ENCODE assay signal across 20 cellular contexts in genomic region chr6:44110005-44110681, GRCh38. TPM values are rescaled to one million over a fixed set of nuclear protein-coding genes. Genes with fewer than 3 reads are reported as not detected.
DNase-seq lines count a peak whose midpoint lies in the region; ATAC-seq and TF ChIP-seq lines count a peak whose summit lies in the region.
"Had no signal": no experiment of that assay in that cellular context is flagged by ENCODE, and none has a peak within 500 bp of the region (broad histone marks: within the 10 kb centered on the region; RNA-seq: fewer than 3 reads in every experiment).

No MANE protein-coding gene starts in this region.

- H3K9me3 Mint-ChIP-seq in activated CD4-positive, alpha-beta T cell treated with anti-CD3 and anti-CD28 coated beads, Interleukin-2, amount 10 ng/mL, durations not matched to agents 24 days and 14 days = no peaks in the 10 kb centered on the region
- no peaks in the 10 kb centered on the region for H3K9me3 Mint-ChIP-seq in activated T-helper 1 cell treated with anti-CD3 and anti-CD28 coated beads, Interleukin-12 subunit alpha, Interleukin-12 subunit beta, Interleukin-2, Interleukin-4 antibody, amounts not matched to agents 30 ng/mL and 10 ng/mL and 1 ng/mL, durations not matched to agents 14 hours and 24 hours and 36 hours
- H3K9me3 Mint-ChIP-seq in Calu3 (ENCODE audit: low read depth, unreplicated experiment) = no peaks in the 10 kb centered on the region

- peak overlapping the region; percentile 71 for H3K27ac Mint-ChIP-seq in activated CD4-positive, alpha-beta T cell treated with anti-CD3 and anti-CD28 coated beads, Interleukin-2, amount 10 ng/mL, durations not matched to agents 24 days and 14 days
- peak overlapping the region; percentile 36 for H3K27ac Mint-ChIP-seq in activated T-helper 1 cell treated with anti-CD3 and anti-CD28 coated beads, Interleukin-12 subunit alpha, Interleukin-12 subunit beta, Interleukin-2, Interleukin-4 antibody, amounts not matched to agents 30 ng/mL and 10 ng/mL and 1 ng/mL, durations not matched to agents 14 hours and 24 hours and 36 hours
- no peak overlapping the region for H3K27ac Mint-ChIP-seq in Calu3 (ENCODE audit: unreplicated experiment)

- no peaks in the 10 kb centered on the region for H3K27me3 Mint-ChIP-seq in activated CD4-positive, alpha-beta T cell treated with anti-CD3 and anti-CD28 coated beads, Interleukin-2, amount 10 ng/mL, durations not matched to agents 24 days and 14 days
- H3K27me3 Mint-ChIP-seq in activated T-helper 1 cell treated with anti-CD3 and anti-CD28 coated beads, Interleukin-12 subunit alpha, Interleukin-12 subunit beta, Interleukin-2, Interleukin-4 antibody, amounts not matched to agents 30 ng/mL and 10 ng/mL and 1 ng/mL, durations not matched to agents 14 hours and 24 hours and 36 hours (ENCODE audit: insufficient read depth) = no peaks in the 10 kb centered on the region
- H3K27me3 Mint-ChIP-seq in Calu3 (ENCODE audit: unreplicated experiment) = no peaks in the 10 kb centered on the region

- H3K4me1 ChIP-seq in psoas muscle (peaks cover 79% of the 10 kb centered on the region), aorta (ENCODE audit: control insufficient read depth in 1 of 2, insufficient read depth in 2 of 2, low read length in 2 of 2) (no peaks in the 10 kb centered on the region)

- ATAC-seq in psoas muscle = peak; percentile 89 to 91 (median 90)
- ATAC-seq in aorta (ENCODE audit: low FRiP score) = no peak
- ATAC-seq: K562; stimulated activated naive CD8-positive, alpha-beta T cell treated with anti-CD3 and anti-CD28 coated beads, Interleukin-15, Interleukin-2, amounts not matched to agents 100 U/mL and 50 U/mL, for 24 hours had no signal

- no peaks in the 10 kb centered on the region for H3K27me3 ChIP-seq in layer of hippocampus (ENCODE audit: control insufficient read depth, insufficient read depth, low read length)
- H3K27me3 ChIP-seq in psoas muscle (ENCODE audit: insufficient read depth in 3 of 3, low read length in 2 of 3) = no peaks in the 10 kb centered on the region
- no peaks in the 10 kb centered on the region for H3K27me3 ChIP-seq in aorta (ENCODE audit: control insufficient read depth in 1 of 2, insufficient read depth in 2 of 2, low read length in 1 of 2)

- peaks cover 49% of the 10 kb centered on the region for H3K36me3 Mint-ChIP-seq in activated CD4-positive, alpha-beta T cell treated with anti-CD3 and anti-CD28 coated beads, Interleukin-2, amount 10 ng/mL, durations not matched to agents 24 days and 14 days (ENCODE audit: low read depth)
- peaks cover 46% of the 10 kb centered on the region for H3K36me3 Mint-ChIP-seq in activated T-helper 1 cell treated with anti-CD3 and anti-CD28 coated beads, Interleukin-12 subunit alpha, Interleukin-12 subunit beta, Interleukin-2, Interleukin-4 antibody, amounts not matched to agents 30 ng/mL and 10 ng/mL and 1 ng/mL, durations not matched to agents 14 hours and 24 hours and 36 hours (ENCODE audit: low read depth)
- H3K36me3 Mint-ChIP-seq in Calu3 (ENCODE audit: insufficient read depth, unreplicated experiment) = peaks cover 69% of the 10 kb centered on the region

- peaks cover 11% of the 10 kb centered on the region for H3K4me1 Mint-ChIP-seq in activated CD4-positive, alpha-beta T cell treated with anti-CD3 and anti-CD28 coated beads, Interleukin-2, amount 10 ng/mL, durations not matched to agents 24 days and 14 days
- peaks cover 15% of the 10 kb centered on the region for H3K4me1 Mint-ChIP-seq in activated T-helper 1 cell treated with anti-CD3 and anti-CD28 coated beads, Interleukin-12 subunit alpha, Interleukin-12 subunit beta, Interleukin-2, Interleukin-4 antibody, amounts not matched to agents 30 ng/mL and 10 ng/mL and 1 ng/mL, durations not matched to agents 14 hours and 24 hours and 36 hours (ENCODE audit: low read depth)
- H3K4me1 Mint-ChIP-seq in Calu3 (ENCODE audit: low read depth, unreplicated experiment) = peaks cover 43% of the 10 kb centered on the region

- H3K27ac ChIP-seq in layer of hippocampus (ENCODE audit: low read depth, low read length) = peak overlapping the region; percentile 22
- H3K27ac ChIP-seq in psoas muscle = peak overlapping the region; percentile 99
- H3K27ac ChIP-seq in aorta (ENCODE audit: low read depth in 1 of 2, low read length in 2 of 2) = no peak overlapping the region
- H3K27ac ChIP-seq: GM23248 had no signal

- H3K9me3 ChIP-seq in psoas muscle (no peaks in the 10 kb centered on the region), aorta (ENCODE audit: control insufficient read depth, low read length) (no peaks in the 10 kb centered on the region)
- H3K9me3 ChIP-seq: SK-N-SH had no signal

- intact Hi-C loops in activated CD4-positive, alpha-beta T cell treated with anti-CD3 and anti-CD28 coated beads, Interleukin-2, amount 10 ng/mL, durations not matched to agents 24 days and 14 days (cut with micrococcal nuclease) = no loop called here
- intact Hi-C loops in activated T-helper 1 cell treated with anti-CD3 and anti-CD28 coated beads, Interleukin-12 subunit alpha, Interleukin-12 subunit beta, Interleukin-2, Interleukin-4 antibody, amounts not matched to agents 30 ng/mL and 10 ng/mL and 1 ng/mL, durations not matched to agents 14 hours and 24 hours and 36 hours (cut with micrococcal nuclease) = no loop called here
- intact Hi-C loops in psoas muscle (cut with DNase I) (no loop called here), Calu3 (cut with micrococcal nuclease; ENCODE audit: unreplicated experiment) (no loop called here), aorta (cut with DNase I) (no loop called here)

- DNase-seq in activated CD4-positive, alpha-beta T cell treated with anti-CD3 and anti-CD28 coated beads, Interleukin-2, amount 10 ng/mL, durations not matched to agents 24 days and 14 days = no peak
- DNase-seq in activated CD4-positive, alpha-beta T cell treated with anti-CD3 and anti-CD28 coated beads for 1 hour = no peak
- DNase-seq in activated T-helper 1 cell treated with anti-CD3 and anti-CD28 coated beads, Interleukin-12 subunit alpha, Interleukin-12 subunit beta, Interleukin-2, Interleukin-4 antibody, amounts not matched to agents 30 ng/mL and 10 ng/mL and 1 ng/mL, durations not matched to agents 14 hours and 24 hours and 36 hours (ENCODE audit: low spot score) = no peak
- DNase-seq in psoas muscle (peak; percentile 57 to 76), Ammon's horn (ENCODE audit: low spot score) (no peak), Calu3 (no peak), aorta (no peak)
- DNase-seq: activated CD4-positive, alpha-beta T cell treated with anti-CD3 and anti-CD28 coated beads, Interleukin-2, amount 50 U/mL, for 4 hours; amygdala; C1 segment of cervical spinal cord; cerebellar nuclear complex; DMS153; GM23248; NCI-H1092; NCI-H748 treated with DMSO at 0.1 percent for 48 hours; SK-N-SH; stimulated activated naive CD8-positive, alpha-beta T cell treated with anti-CD3 and anti-CD28 coated beads, Interleukin-15, Interleukin-2, amounts not matched to agents 100 U/mL and 50 U/mL, for 24 hours had no signal

- TF ChIP-seq CTCF in psoas muscle (IDR thresholded peaks at IDR 0.05) (no peak), Calu3 (IDR thresholded peaks at IDR 0.05; ENCODE audit: unreplicated experiment) (no peak)

- peak overlapping the region; percentile 21 for H3K4me3 ChIP-seq in psoas muscle
- no peak overlapping the region for H3K4me3 ChIP-seq in aorta (ENCODE audit: low read length in 2 of 2)
- H3K4me3 ChIP-seq: GM23248, K562 had no signal

- no peak overlapping the region for H3K4me3 Mint-ChIP-seq in activated CD4-positive, alpha-beta T cell treated with anti-CD3 and anti-CD28 coated beads, Interleukin-2, amount 10 ng/mL, durations not matched to agents 24 days and 14 days
- H3K4me3 Mint-ChIP-seq in activated T-helper 1 cell treated with anti-CD3 and anti-CD28 coated beads, Interleukin-12 subunit alpha, Interleukin-12 subunit beta, Interleukin-2, Interleukin-4 antibody, amounts not matched to agents 30 ng/mL and 10 ng/mL and 1 ng/mL, durations not matched to agents 14 hours and 24 hours and 36 hours = no peak overlapping the region
- H3K4me3 Mint-ChIP-seq in Calu3 (ENCODE audit: low read depth, unreplicated experiment) = no peak overlapping the region

- 29 to 41% (median 35%) methylated on average over 6 of the region's 6 CpGs for WGBS in psoas muscle, 3 donors
- WGBS in aorta, 2 donors = 79 to 81% methylated on average over 6 of the region's 6 CpGs

- H3K36me3 ChIP-seq in psoas muscle (ENCODE audit: insufficient read depth in 1 of 2, low read depth in 1 of 2) (peaks cover 9 to 53% of the 10 kb centered on the region in 2 donors), aorta (ENCODE audit: control insufficient read depth in 1 of 2, insufficient read depth in 2 of 2, low read length in 1 of 2) (peaks cover 2 to 4% of the 10 kb centered on the region in 2 donors)

- CTCF ChIA-PET in Calu3 (lab: Charles Lee) = interaction anchor here (0.6 to 0.7 kb wide), 3 partner anchors 14 to 411 kb away, joined by 3 to 7 read pairs (median 4); no protein-coding TSS in a partner anchor

- BruUV-seq in Calu3 (replicated peaks; lab: Mats Ljungman, UMichigan) = no TSS peak

RNA-seq across cellular contexts. Expression of gene MRPL14, which starts 17.1 kb away (rescaled TPM):
- total RNA-seq in activated CD4-positive, alpha-beta T cell treated with anti-CD3 and anti-CD28 coated beads, Interleukin-2, amount 10 ng/mL, durations not matched to agents 24 days and 14 days = 65.6 and 67.5 TPM in 2 replicates
- 62.6 and 68.6 TPM in 2 replicates for total RNA-seq in activated T-helper 1 cell treated with anti-CD3 and anti-CD28 coated beads, Interleukin-12 subunit alpha, Interleukin-12 subunit beta, Interleukin-2, Interleukin-4 antibody, amounts not matched to agents 30 ng/mL and 10 ng/mL and 1 ng/mL, durations not matched to agents 14 hours and 24 hours and 36 hours
- total RNA-seq in psoas muscle (100 to 1,000 TPM in 3 of 4 donors, 10 to 100 TPM in 1; 62.3 to 177 (median 113) TPM), Calu3 (2022) (98.9 and 103 TPM in 2 replicates), aorta (10 to 100 TPM; 24.6 to 24.9 TPM)
- polyA plus RNA-seq in psoas muscle (100 to 1,000 TPM; 166 to 308 (median 197) TPM), aorta (10 to 100 TPM; 39.0 to 40.3 TPM)

RNA-seq across cellular contexts. Expression of gene TMEM63B, which starts 17.2 kb away (rescaled TPM):
- total RNA-seq in activated CD4-positive, alpha-beta T cell treated with anti-CD3 and anti-CD28 coated beads, Interleukin-2, amount 10 ng/mL, durations not matched to agents 24 days and 14 days = 17.8 and 19.7 TPM in 2 replicates
- 17.0 and 20.7 TPM in 2 replicates for total RNA-seq in activated T-helper 1 cell treated with anti-CD3 and anti-CD28 coated beads, Interleukin-12 subunit alpha, Interleukin-12 subunit beta, Interleukin-2, Interleukin-4 antibody, amounts not matched to agents 30 ng/mL and 10 ng/mL and 1 ng/mL, durations not matched to agents 14 hours and 24 hours and 36 hours
- total RNA-seq in psoas muscle = 100 to 1,000 TPM in 1 of 4 donors, 10 to 100 TPM in 3; 32.7 to 121 (median 40.3) TPM
- 10 to 100 TPM; 23.5 to 39.2 (median 27.9) TPM for polyA plus RNA-seq in psoas muscle
- total RNA-seq in Calu3 (2022) = 84.2 and 86.8 TPM in 2 replicates
- total RNA-seq in aorta = 10 to 100 TPM; 16.0 to 23.5 TPM
- polyA plus RNA-seq in aorta = 10 to 100 TPM in 1 of 2 donors, 1 to 10 TPM in 1; 6.1 to 15.0 TPM

RNA-seq across cellular contexts. Expression of gene CAPN11, which starts 48.5 kb away (rescaled TPM):
- 0.28 TPM in 1 of 2 replicates, not detected in the other for total RNA-seq in activated CD4-positive, alpha-beta T cell treated with anti-CD3 and anti-CD28 coated beads, Interleukin-2, amount 10 ng/mL, durations not matched to agents 24 days and 14 days
- total RNA-seq in activated T-helper 1 cell treated with anti-CD3 and anti-CD28 coated beads, Interleukin-12 subunit alpha, Interleukin-12 subunit beta, Interleukin-2, Interleukin-4 antibody, amounts not matched to agents 30 ng/mL and 10 ng/mL and 1 ng/mL, durations not matched to agents 14 hours and 24 hours and 36 hours = not detected in 2 replicates
- total RNA-seq in psoas muscle (under 1 TPM in 1 of 4 donors, not detected in 3; 0.32 TPM), Calu3 (2022) (not detected in 2 replicates), aorta (1 to 10 TPM in 1 of 2 donors, under 1 TPM in 1; 0.81 to 2.2 TPM)
- polyA plus RNA-seq in psoas muscle (under 1 TPM; 0.05 to 0.16 (median 0.11) TPM), aorta (under 1 TPM in 1 of 2 donors, not detected in 1; 0.46 TPM)
- total RNA-seq: A172, GM23248 had no signal
- polyA plus RNA-seq: GM23248, SK-N-SH had no signal

Comparison
In these comparisons a context has a peak if more than half of its experiments do, and no peak if none do; other contexts are left out.
1. DNase-seq: peak in psoas muscle (2 of 2); none in activated CD4-positive, alpha-beta T cell treated with anti-CD3 and anti-CD28 coated beads, Interleukin-2, amount 10 ng/mL, durations not matched to agents 24 days and 14 days (single experiment), activated CD4-positive, alpha-beta T cell treated with anti-CD3 and anti-CD28 coated beads for 1 hour (single experiment), activated T-helper 1 cell treated with anti-CD3 and anti-CD28 coated beads, Interleukin-12 subunit alpha, Interleukin-12 subunit beta, Interleukin-2, Interleukin-4 antibody, amounts not matched to agents 30 ng/mL and 10 ng/mL and 1 ng/mL, durations not matched to agents 14 hours and 24 hours and 36 hours (single experiment), Ammon's horn (single experiment), Calu3 (single experiment) and aorta (0 of 2).
2. H3K27ac ChIP-seq: peak in layer of hippocampus (single experiment) and psoas muscle (single experiment); none in aorta (0 of 2).